ENCODE assay signal across 19 cellular contexts in genomic region chr1:230831706-230832105, GRCh38.
"Had no signal": no experiment of that assay in that cellular context is flagged by ENCODE, and none has a peak within 500 bp of the region (broad histone marks: within the 10 kb centered on the region; RNA-seq: fewer than 3 reads in every experiment).

No MANE protein-coding gene starts in this region.

- ATAC-seq: left ventricle myocardium superior; naive thymus-derived CD4-positive, alpha-beta T cell; stimulated activated naive CD8-positive, alpha-beta T cell treated with anti-CD3 and anti-CD28 coated beads, Interleukin-15, Interleukin-2, amounts not matched to agents 100 U/mL and 50 U/mL, for 24 hours had no signal

- H3K4me1 Mint-ChIP-seq: activated CD4-positive, alpha-beta memory T cell treated with anti-CD3 and anti-CD28 coated beads, Interleukin-2, amount 10 ng/mL, durations not matched to agents 7 days and 5 days; naive thymus-derived CD4-positive, alpha-beta T cell had no signal

- H3K27ac Mint-ChIP-seq: activated CD4-positive, alpha-beta memory T cell treated with anti-CD3 and anti-CD28 coated beads, Interleukin-2, amount 10 ng/mL, durations not matched to agents 7 days and 5 days; naive thymus-derived CD4-positive, alpha-beta T cell had no signal

- H3K27ac ChIP-seq: brain microvascular endothelial cell, esophagus squamous epithelium, prostate gland, thyroid gland had no signal

- H3K9me3 Mint-ChIP-seq: activated CD4-positive, alpha-beta memory T cell treated with anti-CD3 and anti-CD28 coated beads, Interleukin-2, amount 10 ng/mL, durations not matched to agents 7 days and 5 days had no signal

- H3K4me3 Mint-ChIP-seq: activated CD4-positive, alpha-beta memory T cell treated with anti-CD3 and anti-CD28 coated beads, Interleukin-2, amount 10 ng/mL, durations not matched to agents 7 days and 5 days; naive thymus-derived CD4-positive, alpha-beta T cell had no signal

- DNase-seq: activated CD4-positive, alpha-beta memory T cell treated with anti-CD3 and anti-CD28 coated beads, Interleukin-2, amount 10 ng/mL, durations not matched to agents 7 days and 5 days; activated CD4-positive, alpha-beta T cell treated with anti-CD3 and anti-CD28 coated beads for 48 hours; activated effector memory CD4-positive, alpha-beta T cell treated with anti-CD3 and anti-CD28 coated beads, Interleukin-2, amount 50 U/mL, for 16 hours; activated naive CD4-positive, alpha-beta T cell treated with anti-CD3 and anti-CD28 coated beads, Interleukin-2, amount 50 U/mL, for 16 hours; brain microvascular endothelial cell; caudate nucleus; effector memory CD4-positive, alpha-beta T cell; esophagus squamous epithelium; glutamatergic neuron; hippocampal formation; left ventricle myocardium superior; mesendoderm; naive thymus-derived CD4-positive, alpha-beta T cell; SK-N-SH; stimulated activated CD4-positive, alpha-beta T cell treated with anti-CD3 and anti-CD28 coated beads, Interleukin-4, amount 100 ng/mL, for 24 hours; stimulated activated naive CD8-positive, alpha-beta T cell treated with anti-CD3 and anti-CD28 coated beads, Interleukin-15, Interleukin-2, amounts not matched to agents 100 U/mL and 50 U/mL, for 24 hours; T-helper 2 cell; thyroid gland had no signal
